21 cellular contexts compared by ENCODE assay signal in the genomic region with DNA sequence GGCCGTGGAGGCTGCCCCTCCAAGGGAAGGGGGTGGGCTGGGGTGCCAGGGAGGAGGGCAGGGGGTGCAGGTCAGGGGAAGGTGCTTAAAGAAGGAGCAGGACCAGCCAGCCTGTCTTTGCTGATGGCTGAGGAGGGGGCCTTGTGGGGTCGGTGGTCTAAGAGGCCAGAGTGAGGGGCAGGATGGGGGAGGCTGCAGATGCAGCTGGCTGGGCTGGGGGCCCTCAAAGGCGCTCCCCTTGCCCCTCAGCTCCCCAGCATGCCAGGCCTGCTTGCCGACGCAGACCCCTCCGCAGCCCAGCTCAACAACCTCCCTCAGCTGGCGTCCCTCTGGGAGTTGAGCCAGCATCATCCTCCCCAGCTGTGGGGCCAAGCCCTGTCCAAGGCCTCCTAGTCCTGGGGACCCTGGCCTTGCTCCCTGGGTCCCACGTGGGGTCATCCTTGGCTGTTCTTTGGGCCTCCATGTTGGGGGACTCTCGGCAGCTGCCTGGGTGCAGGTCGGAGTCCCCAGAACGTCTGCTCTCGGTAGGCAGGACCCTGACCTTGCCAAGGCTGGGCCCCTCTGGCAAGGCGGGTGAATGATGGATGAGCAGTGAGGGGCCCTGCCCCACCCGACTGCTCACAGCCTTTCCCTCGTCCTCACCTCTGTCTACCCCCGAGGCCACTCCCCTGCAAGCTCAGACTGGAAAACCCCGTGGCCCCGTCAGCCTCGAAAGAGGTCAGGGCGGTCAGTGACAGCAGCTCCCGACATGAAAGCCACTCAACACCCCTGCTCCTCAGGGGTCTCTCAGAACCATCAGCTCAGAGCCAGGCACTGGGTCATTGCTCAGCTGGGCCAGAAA.
DNase-seq lines count a peak whose midpoint lies in the region; ATAC-seq, FAIRE-seq and TF ChIP-seq lines count a peak whose summit lies in the region.
"Had no signal": no experiment of that assay in that cellular context is flagged by ENCODE, and none has a peak within 500 bp of the region (broad histone marks: within the 10 kb centered on the region; RNA-seq: fewer than 3 reads in every experiment).

No MANE protein-coding gene starts in this region.

- H3K9me1 ChIP-seq in K562 (ENCODE audit: control insufficient read depth, insufficient read depth, low read length) = peaks cover 2% of the 10 kb centered on the region

- H3K4me2 ChIP-seq in K562 (ENCODE audit: insufficient read depth, low read length) = no peak overlapping the region
- H3K4me2 ChIP-seq: PC-9 had no signal

- FAIRE-seq in K562 (lab: Jason Lieb, UNC) = no peak
- no peak for FAIRE-seq in kidney (lab: Jason Lieb, UNC)
- FAIRE-seq in H54 (lab: Jason Lieb, UNC) = no peak
- FAIRE-seq: GM12892, H1 had no signal

- peaks cover 0 to 3% (median 0%) of the 10 kb centered on the region in 7 donors for H3K9me3 Mint-ChIP-seq in CD14-positive monocyte

- TF ChIP-seq POLR2A in K562 (conservative IDR thresholded peaks at IDR 0.05) (no peak), spleen (IDR thresholded peaks at IDR 0.05) (no peak), H54 (IDR thresholded peaks at IDR 0.05; ENCODE audit: low read depth, low read length) (no peak)

- no peak for TF ChIP-seq EP300 in K562 (IDR thresholded peaks at IDR 0.05; ENCODE audit: low read length)

- no peaks in the 10 kb centered on the region for H3K36me3 Mint-ChIP-seq in CD14-positive monocyte

- no peak overlapping the region for H3K4me3 Mint-ChIP-seq in CD14-positive monocyte

- POLR2A ChIA-PET in HEK293 (lab: Yijun Ruan, JAX) (no interaction called here), K562 (lab: Yijun Ruan, JAX) (no interaction called here)

- TF ChIP-seq CTCF in HEK293 (tag by site-specific recombination; IDR thresholded peaks at IDR 0.05) (no peak), K562 (IDR thresholded peaks at IDR 0.05 in 2 of 3, conservative IDR thresholded peaks at IDR 0.05 in 1 of 3; ENCODE audit: insufficient read depth in 2 of 3, low read depth in 1 of 3, low read length in 3 of 3) (no peak), kidney (IDR thresholded peaks at IDR 0.05; ENCODE audit: borderline replicate concordance, extremely low read depth, insufficient read depth) (no peak), spleen (IDR thresholded peaks at IDR 0.05 in 8 of 11, conservative IDR thresholded peaks at IDR 0.05 in 3 of 11) (no peak), CD14-positive monocyte (IDR thresholded peaks at IDR 0.05) (no peak)

- no peaks in the 10 kb centered on the region for H3K79me2 ChIP-seq in K562 (ENCODE audit: control insufficient read depth, insufficient read depth, low read length)

- H3K36me3 ChIP-seq in HEK293 (ENCODE audit: control insufficient read depth in 2 of 2, insufficient read depth in 1 of 2, low read length in 2 of 2) (no peaks in the 10 kb centered on the region), K562 (ENCODE audit: control insufficient read depth, insufficient read depth, low read length) (no peaks in the 10 kb centered on the region), kidney (ENCODE audit: control insufficient read depth in 1 of 2, insufficient read depth in 2 of 2, low read length in 2 of 2) (no peaks in the 10 kb centered on the region), spleen (no peaks in the 10 kb centered on the region)

- in situ Hi-C loops in K562 (cut with MboI) = no loop called here

- H3K4me3 ChIP-seq in HEK293 (ENCODE audit: low read depth, low read length) (no peak overlapping the region), K562 (no peak overlapping the region), kidney (ENCODE audit: low read length in 2 of 2) (no peak overlapping the region), spleen (no peak overlapping the region)
- H3K4me3 ChIP-seq: PC-9 had no signal

- H4K20me1 ChIP-seq in K562 (replicated peaks; ENCODE audit: control insufficient read depth, insufficient read depth, low read length) = peaks cover 29% of the 10 kb centered on the region

- H3K4me1 Mint-ChIP-seq in CD14-positive monocyte = no peaks in the 10 kb centered on the region

- WGBS in K562 (ENCODE audit: insufficient coverage, low coverage, missing lambda C conversion rate) = 8% methylated on average over 19 of the region's 21 CpGs
- WGBS in spleen, 5 donors = 44 to 58% (median 53%) methylated on average over 16 to 21 of the region's 21 CpGs

- TF ChIP-seq RAD21 in K562 (CRISPR knock-in tag; conservative IDR thresholded peaks at IDR 0.05 in 1 of 2, IDR thresholded peaks at IDR 0.05 in 1 of 2) = no peak

- intact Hi-C loops in K562 (cut with micrococcal nuclease) = no loop called here
- intact Hi-C loops in kidney (cut with DNase I) = no loop called here
- intact Hi-C loops in spleen (cut with DNase I; ENCODE audit: low total_unique reads) = no loop called here
- intact Hi-C loops in CD14-positive monocyte (cut with micrococcal nuclease) = no loop called here

- no peak for DNase-seq in K562 (ENCODE audit: extremely low read depth in 1 of 4, low spot score in 3 of 4)
- DNase-seq in kidney = peak; percentile 67
- peak; percentile 51 for DNase-seq in spleen
- DNase-seq in H54 (ENCODE audit: insufficient read length, low spot score) = no peak
- DNase-seq in CD14-positive monocyte (ENCODE audit: low spot score) = no peak
- DNase-seq: DMS153, DND-41, Kasumi-1, NCI-H1105, NCI-H1436 treated with DMSO at 0.1 percent for 48 hours, NCI-H187 treated with DMSO at 0.1 percent for 48 hours, NCI-H345, NCI-H524, NCI-H774, PC-9, SHP77 treated with DMSO at 0.1 percent for 48 hours had no signal

- ATAC-seq in K562 = no peak
- ATAC-seq in HG02642 (IDR thresholded peaks at IDR 0.05; ENCODE audit: poor library complexity, unreplicated experiment) = no peak
- ATAC-seq: HCT116 had no signal

- no TSS peak for BruUV-seq in K562 (replicated peaks; lab: Mats Ljungman, UMichigan)

- H3K9me3 ChIP-seq in HEK293 (ENCODE audit: control insufficient read depth, insufficient read depth, low read depth, low read length) (no peaks in the 10 kb centered on the region), K562 (replicated peaks; ENCODE audit: control insufficient read depth, insufficient read depth, low read depth, low read length) (no peaks in the 10 kb centered on the region), kidney (ENCODE audit: control insufficient read depth in 1 of 2, low read length in 2 of 2) (no peaks in the 10 kb centered on the region), spleen (no peaks in the 10 kb centered on the region)

- CTCF ChIA-PET in HEK293 (lab: Yijun Ruan, JAX) = no interaction called here
- CTCF ChIA-PET in K562 (lab: Yijun Ruan, JAX; ENCODE audit: low intra/inter-chr PET ratio) = no interaction called here

- no peaks in the 10 kb centered on the region for H3K4me1 ChIP-seq in HEK293 (ENCODE audit: control insufficient read depth, insufficient read depth, low read length)
- peaks cover 0 to 78% of the 10 kb centered on the region in 2 experiments; a peak in 3 of 5 replicates for H3K4me1 ChIP-seq in K562 (replicated peaks in 1 of 2; ENCODE audit: control insufficient read depth in 2 of 2, insufficient read depth in 2 of 2, low read length in 2 of 2)
- no peaks in the 10 kb centered on the region for H3K4me1 ChIP-seq in kidney (ENCODE audit: control insufficient read depth in 1 of 2, insufficient read depth in 1 of 2, low read depth in 1 of 2, low read length in 2 of 2)
- H3K4me1 ChIP-seq in spleen = peaks cover 0 to 27% (median 3%) of the 10 kb centered on the region in 6 donors

- H3K9ac ChIP-seq in K562 (ENCODE audit: insufficient read depth in 1 of 2, low read depth in 2 of 2, low read length in 2 of 2) (no peak overlapping the region; a peak in 1 of 4 replicates), kidney (ENCODE audit: low read length in 2 of 2) (no peak overlapping the region)

- H3K27ac ChIP-seq in HEK293 (ENCODE audit: extremely low read depth, low read depth, low read length) = no peak overlapping the region
- no peak overlapping the region for H3K27ac ChIP-seq in K562 (ENCODE audit: extremely low read depth, low read depth, low read length)
- no peak overlapping the region for H3K27ac ChIP-seq in kidney (ENCODE audit: low read depth in 2 of 2, low read length in 2 of 2)
- H3K27ac ChIP-seq in spleen = no peak overlapping the region
- H3K27ac ChIP-seq: PC-9 had no signal

- no peak overlapping the region for H2AFZ ChIP-seq in K562 (ENCODE audit: low read depth, low read length)
- H2AFZ ChIP-seq: PC-9 had no signal

- no peak overlapping the region for H3K27ac Mint-ChIP-seq in CD14-positive monocyte

- H3K27me3 Mint-ChIP-seq in CD14-positive monocyte (ENCODE audit: low read depth in 3 of 3) = peaks cover 12 to 40% (median 23%) of the 10 kb centered on the region in 3 donors

- H3K27me3 ChIP-seq in K562 (ENCODE audit: control insufficient read depth in 2 of 2, insufficient read depth in 2 of 2, low read length in 2 of 2) = peaks cover 31 to 40% of the 10 kb centered on the region in 2 experiments
- H3K27me3 ChIP-seq in spleen (replicated peaks in 1 of 7) = peaks cover 0 to 99% (median 67%) of the 10 kb centered on the region in 7 donors

TF ChIP-seq in HEK293, 187 proteins besides CTCF, POLR2A, EP300 and RAD21:
- TF ChIP-seq KLF1 (tag by site-specific recombination; IDR thresholded peaks at IDR 0.05) (peak; percentile 40; the same call in 1 of the 2 replicates), ZBTB20 (tag by site-specific recombination; IDR thresholded peaks at IDR 0.05) (no peak)

TF ChIP-seq in K562, 482 proteins besides CTCF, POLR2A, EP300 and RAD21:
- TF ChIP-seq HMGN3 (IDR thresholded peaks at IDR 0.05; ENCODE audit: borderline replicate concordance, extremely low read depth, insufficient read length, low read depth, low read length) (peak; percentile 15), KAT2B (IDR thresholded peaks at IDR 0.05; ENCODE audit: low read depth, low read length) (no peak), CSDE1 (IDR thresholded peaks at IDR 0.05) (no peak), ZNF766 (CRISPR knock-in tag; conservative IDR thresholded peaks at IDR 0.05) (no peak), BCL6 (CRISPR knock-in tag; IDR thresholded peaks at IDR 0.05) (no peak), ZBTB7A (IDR thresholded peaks at IDR 0.05; ENCODE audit: borderline replicate concordance, control insufficient read depth, low read depth, low read length) (no peak), KHSRP (IDR thresholded peaks at IDR 0.05) (no peak)
- TF ChIP-seq, protein P1, sequence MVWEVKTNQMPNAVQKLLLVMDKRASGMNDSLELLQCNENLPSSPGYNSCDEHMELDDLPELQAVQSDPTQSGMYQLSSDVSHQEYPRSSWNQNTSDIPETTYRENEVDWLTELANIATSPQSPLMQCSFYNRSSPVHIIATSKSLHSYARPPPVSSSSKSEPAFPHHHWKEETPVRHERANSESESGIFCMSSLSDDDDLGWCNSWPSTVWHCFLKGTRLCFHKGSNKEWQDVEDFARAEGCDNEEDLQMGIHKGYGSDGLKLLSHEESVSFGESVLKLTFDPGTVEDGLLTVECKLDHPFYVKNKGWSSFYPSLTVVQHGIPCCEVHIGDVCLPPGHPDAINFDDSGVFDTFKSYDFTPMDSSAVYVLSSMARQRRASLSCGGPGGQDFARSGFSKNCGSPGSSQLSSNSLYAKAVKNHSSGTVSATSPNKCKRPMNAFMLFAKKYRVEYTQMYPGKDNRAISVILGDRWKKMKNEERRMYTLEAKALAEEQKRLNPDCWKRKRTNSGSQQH (CRISPR knock-in tag; IDR thresholded peaks at IDR 0.05) = no peak

Comparison
In these comparisons a context has a peak if more than half of its experiments do, and no peak if none do; other contexts are left out.
1. DNase-seq: peak in kidney (single experiment) and spleen (single experiment); none in K562 (0 of 4), H54 (single experiment) and CD14-positive monocyte (single experiment).